2 cellular contexts compared by ENCODE assay signal in the genomic region with DNA sequence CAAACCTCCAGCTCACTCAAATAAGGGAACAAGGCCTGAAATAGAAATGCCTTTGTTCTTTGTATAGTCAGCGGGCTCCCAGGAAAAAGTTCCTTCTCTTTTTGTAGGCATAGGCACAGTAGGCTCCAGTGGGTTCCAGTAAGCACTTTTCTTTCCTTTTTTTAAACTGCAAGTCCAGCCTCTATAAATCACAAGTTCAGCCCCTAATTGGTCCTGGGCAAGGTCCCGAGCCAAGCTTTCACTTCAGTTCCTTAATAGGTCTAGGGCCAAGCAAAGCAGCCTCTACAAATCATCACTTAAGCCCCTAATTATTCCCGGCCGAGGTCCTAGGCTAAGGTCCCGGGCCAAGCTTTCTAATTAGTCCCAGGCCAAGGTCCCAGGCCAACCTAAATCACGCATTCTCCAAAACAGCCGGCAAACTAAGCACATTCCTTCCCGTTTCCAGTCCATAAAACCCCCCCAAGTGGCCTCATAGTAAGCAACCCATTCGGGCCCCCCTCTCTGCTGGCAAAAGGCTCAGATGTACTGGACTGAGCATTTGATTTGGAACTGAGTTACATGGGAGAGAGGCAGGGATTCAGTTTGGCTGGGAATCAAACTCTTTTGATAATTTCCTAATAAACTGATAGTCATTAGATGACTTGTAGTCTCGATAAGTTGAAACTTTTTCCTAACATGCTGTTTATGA.
TF ChIP-seq lines count a peak whose summit lies in the region.

No MANE protein-coding gene starts in this region.

TF ChIP-seq in HEK293, 187 proteins besides CTCF, POLR2A, EP300 and RAD21:
- TF ChIP-seq, protein P1, sequence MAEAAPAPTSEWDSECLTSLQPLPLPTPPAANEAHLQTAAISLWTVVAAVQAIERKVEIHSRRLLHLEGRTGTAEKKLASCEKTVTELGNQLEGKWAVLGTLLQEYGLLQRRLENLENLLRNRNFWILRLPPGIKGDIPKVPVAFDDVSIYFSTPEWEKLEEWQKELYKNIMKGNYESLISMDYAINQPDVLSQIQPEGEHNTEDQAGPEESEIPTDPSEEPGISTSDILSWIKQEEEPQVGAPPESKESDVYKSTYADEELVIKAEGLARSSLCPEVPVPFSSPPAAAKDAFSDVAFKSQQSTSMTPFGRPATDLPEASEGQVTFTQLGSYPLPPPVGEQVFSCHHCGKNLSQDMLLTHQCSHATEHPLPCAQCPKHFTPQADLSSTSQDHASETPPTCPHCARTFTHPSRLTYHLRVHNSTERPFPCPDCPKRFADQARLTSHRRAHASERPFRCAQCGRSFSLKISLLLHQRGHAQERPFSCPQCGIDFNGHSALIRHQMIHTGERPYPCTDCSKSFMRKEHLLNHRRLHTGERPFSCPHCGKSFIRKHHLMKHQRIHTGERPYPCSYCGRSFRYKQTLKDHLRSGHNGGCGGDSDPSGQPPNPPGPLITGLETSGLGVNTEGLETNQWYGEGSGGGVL (tag by site-specific recombination; IDR thresholded peaks at IDR 0.05): 0 out of 2 replicates have a peak, but pooled peaks have one; percentile 9
- peak; percentile 83 for TF ChIP-seq ZNF335 (tag by site-specific recombination; conservative IDR thresholded peaks at IDR 0.05)
TF ChIP-seq in HEK293: peak in this region for 2; not testable (repeated sequence) for 185.

TF ChIP-seq in PFSK-1, 5 proteins besides CTCF, POLR2A, EP300 and RAD21:
- TF ChIP-seq POLR2AphosphoS5 (IDR thresholded peaks at IDR 0.05; ENCODE audit: low read depth, low read length) (peak; percentile 54; the same call in 1 of the 2 replicates), TAF1 (IDR thresholded peaks at IDR 0.05; ENCODE audit: borderline replicate concordance, insufficient read depth, low read length) (0 out of 2 replicates have a peak, but pooled peaks have one; percentile 16)
